Comparison of ENCODE assay signal across 9 cellular contexts in the genomic region with DNA sequence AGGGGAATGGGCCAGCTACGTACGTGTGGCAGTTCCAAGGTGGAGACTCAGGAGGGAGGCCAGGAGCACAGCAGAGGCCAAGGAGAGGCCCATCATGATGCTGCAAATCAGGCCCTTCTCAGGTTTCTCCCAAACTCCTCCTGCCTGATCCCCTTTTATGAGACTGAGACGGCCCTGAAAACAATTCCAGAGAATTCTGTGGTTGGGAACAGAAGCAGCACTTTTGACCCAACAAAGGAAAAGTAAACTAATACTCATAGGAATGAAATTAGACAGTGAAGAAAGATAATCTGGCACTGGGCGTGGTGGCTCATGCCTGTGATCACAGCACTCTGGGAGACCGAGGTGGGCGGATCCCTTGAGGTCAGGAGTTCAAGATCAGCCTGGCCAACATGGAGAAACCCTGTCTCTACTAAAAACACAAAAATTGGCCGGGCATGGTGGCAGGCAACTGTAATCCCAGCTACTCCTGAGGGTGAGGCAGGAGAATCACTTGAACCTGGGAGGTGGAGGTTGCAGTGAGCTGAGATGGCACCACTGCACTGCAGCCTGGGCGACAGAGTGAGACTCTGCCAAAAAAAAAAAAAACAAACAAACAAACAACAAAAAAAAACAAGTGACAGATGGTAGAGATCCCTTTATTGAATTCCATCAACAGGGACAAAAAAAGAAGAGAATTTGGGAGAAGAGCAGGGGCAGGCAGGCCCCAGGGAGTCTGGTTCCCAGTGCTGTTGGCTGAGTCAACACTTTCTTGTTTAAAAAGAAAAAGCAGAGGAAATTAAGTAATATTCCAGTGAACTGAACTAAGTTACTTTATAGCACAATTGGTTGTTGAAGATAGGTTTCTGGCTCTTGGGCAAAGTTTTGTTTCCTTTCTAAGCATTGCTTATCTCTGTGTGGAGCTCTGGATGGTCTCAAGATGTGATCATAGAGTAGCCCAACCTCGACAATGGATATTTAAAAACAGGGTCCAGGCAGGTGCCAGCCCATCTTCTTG. TPM values are rescaled to one million over a fixed set of nuclear protein-coding genes. Genes with fewer than 3 reads are reported as not detected.
A peak's percentile ranks its signal among the peaks of the same experiment; 100 is the strongest.
DNase-seq lines count a peak whose midpoint lies in the region; TF ChIP-seq lines count a peak whose summit lies in the region.
"Had no signal": no experiment of that assay in that cellular context is flagged by ENCODE, and none has a peak within 500 bp of the region (broad histone marks: within the 10 kb centered on the region; RNA-seq: fewer than 3 reads in every experiment).

CCL26 (minus strand) TSS at position 131 of the 997 bp plus-strand sequence; CDS start at position 96, 35 bp downstream.

- TF ChIP-seq CTCF in type B pancreatic cell (conservative IDR thresholded peaks at IDR 0.05) (no peak), WERI-Rb-1 (IDR thresholded peaks at IDR 0.05; ENCODE audit: low read depth, low read length) (no peak)

- no peaks in the 10 kb centered on the region for H3K36me3 Mint-ChIP-seq in type B pancreatic cell

- H3K4me3 ChIP-seq in HAP-1 = no peak within 1 kb of the TSS
- no peak within 1 kb of the TSS for H3K4me3 ChIP-seq in WERI-Rb-1 (ENCODE audit: low read depth, low read length)

- no peaks in the 10 kb centered on the region for H3K27me3 Mint-ChIP-seq in type B pancreatic cell

- 43 to 67% (median 62%) methylated on average over 9 of the region's 9 CpGs for WGBS in adipose tissue, 3 donors

- H3K27ac Mint-ChIP-seq in type B pancreatic cell = no peak within 1 kb of the TSS

- no peaks in the 10 kb centered on the region for H3K9me3 ChIP-seq in HAP-1
- H3K9me3 ChIP-seq in WERI-Rb-1 (ENCODE audit: severe bottlenecking) = no peaks in the 10 kb centered on the region

- DNase-seq in HAP-1 (ENCODE audit: low spot score in 2 of 2) (peak; percentile 57 to 72), hepatic stellate cell (ENCODE audit: low spot score) (peak; percentile 66), stromal cell of bone marrow (ENCODE audit: low read depth) (peak; percentile 92), RKO (ENCODE audit: low spot score) (no peak), type B pancreatic cell (ENCODE audit: extremely low spot score, unreplicated experiment) (no peak), WERI-Rb-1 (no peak)
- DNase-seq in effector CD4-positive, alpha-beta T cell = no peak
- DNase-seq: NCI-H146 had no signal

- H3K27ac ChIP-seq in adipose tissue (ENCODE audit: low read depth, low read length) (peak within 1 kb of the TSS; percentile 61), WERI-Rb-1 (no peak within 1 kb of the TSS)

- H3K9me3 Mint-ChIP-seq in type B pancreatic cell = no peaks in the 10 kb centered on the region

- H3K4me3 Mint-ChIP-seq in type B pancreatic cell = no peak within 1 kb of the TSS

- peaks cover 11% of the 10 kb centered on the region for H3K4me1 ChIP-seq in HAP-1

- in situ Hi-C loops in HAP-1 (cut with MboI; ENCODE audit: low sequenced_read_pairs) = loop anchor here (25.0 kb wide), 1 partner anchor 710 kb away; the partner anchor contains the start of gene RCC1L

- peaks cover 3% of the 10 kb centered on the region for H3K4me1 Mint-ChIP-seq in type B pancreatic cell (ENCODE audit: unreplicated experiment)

- H3K36me3 ChIP-seq in HAP-1 (replicated peaks) (no peaks in the 10 kb centered on the region), WERI-Rb-1 (no peaks in the 10 kb centered on the region)

- no peaks in the 10 kb centered on the region for H3K27me3 ChIP-seq in HAP-1 (ENCODE audit: low read depth)
- H3K27me3 ChIP-seq in WERI-Rb-1 (ENCODE audit: insufficient read depth, low read depth, severe bottlenecking) = no peaks in the 10 kb centered on the region

RNA-seq across cellular contexts. Expression of gene CCL26, which starts in this region (rescaled TPM):
- polyA plus RNA-seq in adipose tissue = 10 to 100 TPM in 1 of 3 donors, under 1 TPM in 2; 0.23 to 10.6 (median 0.82) TPM
- total RNA-seq in type B pancreatic cell (ENCODE audit: low replicate concordance) = 1.00 and 2.6 TPM in 2 replicates

Comparison
In these comparisons a context has a peak if more than half of its experiments do, and no peak if none do; other contexts are left out.
1. DNase-seq: peak in HAP-1 (2 of 2), hepatic stellate cell (single experiment) and stromal cell of bone marrow (single experiment); none in RKO (single experiment), effector CD4-positive, alpha-beta T cell (single experiment), type B pancreatic cell (single experiment) and WERI-Rb-1 (single experiment).